ENCODE assay signal across 8 cellular contexts in genomic region chr22:23956301-23956900, GRCh38. TPM values are rescaled to one million over a fixed set of nuclear protein-coding genes. Genes with fewer than 3 reads are reported as not detected.
DNase-seq lines count a peak whose midpoint lies in the region; ATAC-seq, FAIRE-seq and TF ChIP-seq lines count a peak whose summit lies in the region.
"Not testable (repeated sequence)": the region's sequence is repeated elsewhere in the genome, so short reads cannot be mapped to it uniquely, and the experiment has no call there.

No MANE protein-coding gene starts in this region.

- TF ChIP-seq CTCF in CD8-positive, alpha-beta T cell (IDR thresholded peaks at IDR 0.05) = peak; percentile 76
- TF ChIP-seq CTCF in astrocyte (IDR thresholded peaks at IDR 0.05; ENCODE audit: insufficient read depth, low read depth, low read length) (peak; percentile 69), cardiac muscle cell (IDR thresholded peaks at IDR 0.05; ENCODE audit: low read depth, low read length) (peak; percentile 77), neural progenitor cell (IDR thresholded peaks at IDR 0.05) (peak; percentile 80)

- peak overlapping the region; percentile 59 for H3K4me2 ChIP-seq in astrocyte (ENCODE audit: low read length)
- H3K4me2 ChIP-seq in neural progenitor cell = not testable (repeated sequence)

- not testable (repeated sequence) for H3K79me2 ChIP-seq in astrocyte (ENCODE audit: insufficient read depth, low read length); neural progenitor cell (ENCODE audit: low read depth)

- H3K4me1 ChIP-seq in CD8-positive, alpha-beta T cell (ENCODE audit: insufficient read depth, low read length); astrocyte (ENCODE audit: insufficient read depth, low read length); cardiac muscle cell (ENCODE audit: low read depth); neural progenitor cell: not testable (repeated sequence)

- not testable (repeated sequence) for H3K4me3 Mint-ChIP-seq in CD8-positive, alpha-beta T cell; astrocyte (ENCODE audit: unreplicated experiment)
- peak overlapping the region; percentile 64 for H3K4me3 Mint-ChIP-seq in neural progenitor cell

- H2AFZ ChIP-seq in astrocyte (ENCODE audit: low read depth, low read length); neural progenitor cell (replicated peaks): not testable (repeated sequence)

- H3K27me3 Mint-ChIP-seq in CD8-positive, alpha-beta T cell (ENCODE audit: low read depth); neural progenitor cell (ENCODE audit: insufficient read depth, low read depth): not testable (repeated sequence)
- H3K27me3 Mint-ChIP-seq in astrocyte (ENCODE audit: low read depth, unreplicated experiment) = peaks cover 12% of the 10 kb centered on the region

- CTCF ChIA-PET in CD8-positive, alpha-beta T cell (lab: Charles Lee) = interaction anchor here (0.6 to 1.3 kb wide), 10 partner anchors 25 to 216 kb away, joined by 3 to 5 read pairs (median 3); partner anchors contain the start of gene GSTT4

- not testable (repeated sequence) for H3K9me3 ChIP-seq in CD8-positive, alpha-beta T cell (ENCODE audit: low read length); astrocyte (ENCODE audit: insufficient read depth, low read depth, low read length); cardiac muscle cell (ENCODE audit: low read depth); neural progenitor cell (ENCODE audit: low read depth)

- not testable (repeated sequence) for H3K27me3 ChIP-seq in CD8-positive, alpha-beta T cell (ENCODE audit: insufficient read depth, low read length); astrocyte (ENCODE audit: insufficient read depth, low read length); cardiac muscle cell; neural progenitor cell

- intact Hi-C loops in CD8-positive, alpha-beta T cell (cut with DNase I, micrococcal nuclease) = loop anchor here (5.0 to 10.0 kb wide), 7 partner anchors 108 to 898 kb away; partner anchors contain the start of gene GGT5 (in 2 of the 2)

- peak; percentile 62 to 82 (median 76) for DNase-seq in CD8-positive, alpha-beta T cell
- DNase-seq in NCI-H524 treated with DMSO at 0.1 percent for 48 hours (lab: John Stamatoyannopoulos, UW) (peak; percentile 13), astrocyte (ENCODE audit: low read depth) (peak; percentile 17), cardiac muscle cell (ENCODE audit: low read depth in 1 of 2, low spot score in 1 of 2) (peak; percentile 73 to 77), neural progenitor cell (ENCODE audit: low spot score) (peak; percentile 76)
- DNase-seq in activated CD4-positive, CD25-positive, alpha-beta regulatory T cell (lab: John Stamatoyannopoulos, UW) = peak; percentile 39 to 76 (median 52)
- peak; percentile 41 to 67 for DNase-seq in stimulated activated CD8-positive, alpha-beta memory T cell treated with anti-CD3 and anti-CD28 coated beads, Interleukin-4, amount 100 ng/mL, for 1 hour (ENCODE audit: low read depth in 2 of 2, low spot score in 1 of 2)

- not testable (repeated sequence) for H3K27ac ChIP-seq in CD8-positive, alpha-beta T cell (ENCODE audit: low read depth, low read length); astrocyte (ENCODE audit: low read depth, low read length); cardiac muscle cell; neural progenitor cell

- H3K9ac ChIP-seq in astrocyte (ENCODE audit: low read length); neural progenitor cell: not testable (repeated sequence)

- H3K27ac Mint-ChIP-seq in CD8-positive, alpha-beta T cell; astrocyte (ENCODE audit: unreplicated experiment); neural progenitor cell: not testable (repeated sequence)

- not testable (repeated sequence) for H3F3A ChIP-seq in neural progenitor cell (ENCODE audit: low read depth)

- POLR2A ChIA-PET in CD8-positive, alpha-beta T cell (lab: Charles Lee) = not testable (repeated sequence)

- FAIRE-seq in astrocyte (lab: Jason Lieb, UNC) = peak; percentile 63

- H3K4me3 ChIP-seq in CD8-positive, alpha-beta T cell (ENCODE audit: low read depth, low read length); astrocyte (ENCODE audit: insufficient read depth, low read depth, low read length); cardiac muscle cell; neural progenitor cell: not testable (repeated sequence)

- H3K9me3 Mint-ChIP-seq in CD8-positive, alpha-beta T cell; astrocyte (ENCODE audit: unreplicated experiment); neural progenitor cell: not testable (repeated sequence)

- not testable (repeated sequence) for H3K4me1 Mint-ChIP-seq in CD8-positive, alpha-beta T cell (ENCODE audit: low read depth); astrocyte (ENCODE audit: low read depth, unreplicated experiment)
- peaks cover 15% of the 10 kb centered on the region for H3K4me1 Mint-ChIP-seq in neural progenitor cell

- not testable (repeated sequence) for H3K36me3 ChIP-seq in CD8-positive, alpha-beta T cell (ENCODE audit: insufficient read depth, low read length); astrocyte (ENCODE audit: insufficient read depth, low read length); cardiac muscle cell; neural progenitor cell

- not testable (repeated sequence) for H4K20me1 ChIP-seq in astrocyte (ENCODE audit: insufficient read depth, low read length); neural progenitor cell (ENCODE audit: low read depth)

- not testable (repeated sequence) for H3K36me3 Mint-ChIP-seq in CD8-positive, alpha-beta T cell; astrocyte (ENCODE audit: low read depth, unreplicated experiment); neural progenitor cell

- peak; percentile 99 for ATAC-seq in CD8-positive, alpha-beta T cell
- ATAC-seq in HG03039 (IDR thresholded peaks at IDR 0.05; ENCODE audit: unreplicated experiment) = peak; percentile 45

RNA-seq across cellular contexts. Expression of gene GSTT2B, which starts 4.6 kb away (rescaled TPM):
- not detected for total RNA-seq in CD8-positive, alpha-beta T cell
- 4.2 and 4.9 TPM in 2 replicates for total RNA-seq in astrocyte
- total RNA-seq in cardiac muscle cell = 16.9 and 25.9 TPM in 2 replicates
- polyA plus RNA-seq in cardiac muscle cell = 28.8 and 42.8 TPM in 2 replicates
- total RNA-seq in neural progenitor cell (ENCODE audit: low replicate concordance) = 0.19 TPM in 1 of 2 replicates, not detected in the other

RNA-seq across cellular contexts. Expression of gene DDTL, which starts 10.3 kb away (rescaled TPM):
- total RNA-seq in CD8-positive, alpha-beta T cell = not detected
- 0.75 and 1.4 TPM in 2 replicates for total RNA-seq in astrocyte
- total RNA-seq in cardiac muscle cell = 3.5 and 6.6 TPM in 2 replicates
- polyA plus RNA-seq in cardiac muscle cell = 11.9 and 13.8 TPM in 2 replicates
- not detected in 2 replicates for total RNA-seq in neural progenitor cell (ENCODE audit: low replicate concordance)

RNA-seq across cellular contexts. Expression of gene DDT, which starts 17.8 kb away (rescaled TPM):
- 10 to 100 TPM; 70.9 to 77.5 TPM for total RNA-seq in CD8-positive, alpha-beta T cell
- total RNA-seq in astrocyte = 78.9 and 83.8 TPM in 2 replicates
- 115 and 309 TPM in 2 replicates for total RNA-seq in cardiac muscle cell
- polyA plus RNA-seq in cardiac muscle cell = 179 and 244 TPM in 2 replicates
- total RNA-seq in neural progenitor cell (ENCODE audit: low replicate concordance) = 34.5 and 85.3 TPM in 2 replicates

RNA-seq across cellular contexts. Expression of gene GSTT2, which starts 23.5 kb away (rescaled TPM):
- not detected for total RNA-seq in CD8-positive, alpha-beta T cell
- not detected in 2 replicates for total RNA-seq in astrocyte
- total RNA-seq in cardiac muscle cell = 1.2 and 5.2 TPM in 2 replicates
- 5.0 and 5.1 TPM in 2 replicates for polyA plus RNA-seq in cardiac muscle cell
- not detected in 2 replicates for total RNA-seq in neural progenitor cell (ENCODE audit: low replicate concordance)

RNA-seq across cellular contexts. Expression of gene GSTT4, which starts 48.9 kb away (rescaled TPM):
- not detected for total RNA-seq in CD8-positive, alpha-beta T cell
- total RNA-seq in astrocyte (not detected in 2 replicates), cardiac muscle cell (not detected in 2 replicates), neural progenitor cell (ENCODE audit: low replicate concordance) (not detected in 2 replicates)
- not detected in 2 replicates for polyA plus RNA-seq in cardiac muscle cell

Comparison
In these comparisons a context has a peak if more than half of its experiments do, and no peak if none do; other contexts are left out.
1. DNase-seq: peak in every context shown above with its lines; median percentile 76 in CD8-positive, alpha-beta T cell; 76 in neural progenitor cell; 75 in cardiac muscle cell; 54 in stimulated activated CD8-positive, alpha-beta memory T cell treated with anti-CD3 and anti-CD28 coated beads, Interleukin-4, amount 100 ng/mL, for 1 hour; 52 in activated CD4-positive, CD25-positive, alpha-beta regulatory T cell; 17 in astrocyte; 13 in NCI-H524 treated with DMSO at 0.1 percent for 48 hours.